In genomic region chr5:149399775-149400174, GRCh38 we compare ENCODE assay signal across 25 cellular contexts. TPM values are rescaled to one million over a fixed set of nuclear protein-coding genes. Genes with fewer than 3 reads are reported as not detected.
DNase-seq lines count a peak whose midpoint lies in the region; ATAC-seq, FAIRE-seq and TF ChIP-seq lines count a peak whose summit lies in the region.
"Had no signal": no experiment of that assay in that cellular context is flagged by ENCODE, and none has a peak within 500 bp of the region (broad histone marks: within the 10 kb centered on the region; RNA-seq: fewer than 3 reads in every experiment).

No MANE protein-coding gene starts in this region.

- intact Hi-C loops in left ventricle myocardium superior (cut with micrococcal nuclease): no loop called here
- intact Hi-C loops in cardiac septum (cut with DNase I): no loop called here

- no peaks in the 10 kb centered on the region for H3K4me1 ChIP-seq in muscle layer of duodenum (ENCODE audit: control insufficient read depth in 1 of 2, insufficient read depth in 2 of 2, low read length in 2 of 2)
- H3K4me1 ChIP-seq: parathyroid adenoma had no signal

- no peak overlapping the region for H3K4me3 Mint-ChIP-seq in type B pancreatic cell
- H3K4me3 Mint-ChIP-seq in activated CD8-positive, alpha-beta memory T cell treated with anti-CD3 and anti-CD28 coated beads, Interleukin-2, amount 10 ng/mL, durations not matched to agents 7 days and 5 days: no peak overlapping the region
- H3K4me3 Mint-ChIP-seq: activated naive CD4-positive, alpha-beta T cell treated with anti-CD3 and anti-CD28 coated beads, Interleukin-2, amount 50 U/mL, for 24 hours; endodermal cell; H9; memory B cell; T-helper 1 cell treated with Interleukin-12 subunit alpha and Interleukin-12 subunit beta and Interleukin-4 antibody, amounts not matched to agents 30 μg/mL and 1 μg/mL, for 36 hours had no signal

- H3K9me3 Mint-ChIP-seq in type B pancreatic cell: no peaks in the 10 kb centered on the region
- H3K9me3 Mint-ChIP-seq in activated CD8-positive, alpha-beta memory T cell treated with anti-CD3 and anti-CD28 coated beads, Interleukin-2, amount 10 ng/mL, durations not matched to agents 7 days and 5 days (ENCODE audit: low read depth): no peaks in the 10 kb centered on the region
- H3K9me3 Mint-ChIP-seq: activated naive CD4-positive, alpha-beta T cell treated with anti-CD3 and anti-CD28 coated beads, Interleukin-2, amount 50 U/mL, for 24 hours; endodermal cell; H9; memory B cell; T-helper 1 cell treated with Interleukin-12 subunit alpha and Interleukin-12 subunit beta and Interleukin-4 antibody, amounts not matched to agents 30 μg/mL and 1 μg/mL, for 36 hours had no signal

- no peaks in the 10 kb centered on the region for H3K27me3 ChIP-seq in bronchial epithelial cell (ENCODE audit: control insufficient read depth, insufficient read depth, low read length)
- H3K27me3 ChIP-seq in muscle layer of duodenum (ENCODE audit: low read depth, low read length): no peaks in the 10 kb centered on the region
- H3K27me3 ChIP-seq: ascending aorta, heart left ventricle, spleen had no signal

- CTCF ChIA-PET in activated CD8-positive, alpha-beta memory T cell treated with anti-CD3 and anti-CD28 coated beads, Interleukin-2, amount 10 ng/mL, durations not matched to agents 7 days and 5 days (lab: Charles Lee): interaction anchor here (1.1 to 1.3 kb wide), 2 partner anchors 32 to 85 kb away, joined by 3 read pairs; no protein-coding TSS in a partner anchor

- H3K27me3 Mint-ChIP-seq in type B pancreatic cell: no peaks in the 10 kb centered on the region
- peaks cover 8% of the 10 kb centered on the region for H3K27me3 Mint-ChIP-seq in activated CD8-positive, alpha-beta memory T cell treated with anti-CD3 and anti-CD28 coated beads, Interleukin-2, amount 10 ng/mL, durations not matched to agents 7 days and 5 days
- H3K27me3 Mint-ChIP-seq: activated naive CD4-positive, alpha-beta T cell treated with anti-CD3 and anti-CD28 coated beads, Interleukin-2, amount 50 U/mL, for 24 hours had no signal

- no peak for FAIRE-seq in bronchial epithelial cell (lab: Jason Lieb, UNC)
- FAIRE-seq: islet of Langerhans had no signal

- H3K36me3 ChIP-seq in bronchial epithelial cell (ENCODE audit: control insufficient read depth, insufficient read depth, low read length) (no peaks in the 10 kb centered on the region), muscle layer of duodenum (ENCODE audit: control insufficient read depth in 1 of 2, insufficient read depth in 2 of 2, low read length in 2 of 2) (no peaks in the 10 kb centered on the region)
- H3K36me3 ChIP-seq: ascending aorta, heart left ventricle, spleen had no signal

- peaks cover 50% of the 10 kb centered on the region for H3K4me1 Mint-ChIP-seq in type B pancreatic cell (ENCODE audit: unreplicated experiment)
- no peaks in the 10 kb centered on the region for H3K4me1 Mint-ChIP-seq in activated CD8-positive, alpha-beta memory T cell treated with anti-CD3 and anti-CD28 coated beads, Interleukin-2, amount 10 ng/mL, durations not matched to agents 7 days and 5 days
- H3K4me1 Mint-ChIP-seq: activated naive CD4-positive, alpha-beta T cell treated with anti-CD3 and anti-CD28 coated beads, Interleukin-2, amount 50 U/mL, for 24 hours; memory B cell had no signal

- TF ChIP-seq CTCF in bronchial epithelial cell (IDR thresholded peaks at IDR 0.05; ENCODE audit: insufficient read depth, low read length, severe bottlenecking): no peak
- no peak for TF ChIP-seq CTCF in type B pancreatic cell (conservative IDR thresholded peaks at IDR 0.05)

- H3K4me3 ChIP-seq in bronchial epithelial cell (ENCODE audit: low read depth, low read length): no peak overlapping the region
- no peak overlapping the region for H3K4me3 ChIP-seq in muscle layer of duodenum (ENCODE audit: low read depth in 1 of 2, low read length in 2 of 2)
- H3K4me3 ChIP-seq: ascending aorta, heart left ventricle, spleen had no signal

- H3K27ac ChIP-seq in muscle layer of duodenum (ENCODE audit: low read length): peak overlapping the region; percentile 18
- H3K27ac ChIP-seq: ascending aorta, parathyroid adenoma, spleen had no signal

- peak overlapping the region; percentile 55 for H3K27ac Mint-ChIP-seq in type B pancreatic cell
- H3K27ac Mint-ChIP-seq in activated CD8-positive, alpha-beta memory T cell treated with anti-CD3 and anti-CD28 coated beads, Interleukin-2, amount 10 ng/mL, durations not matched to agents 7 days and 5 days: no peak overlapping the region
- H3K27ac Mint-ChIP-seq: activated naive CD4-positive, alpha-beta T cell treated with anti-CD3 and anti-CD28 coated beads, Interleukin-2, amount 50 U/mL, for 24 hours; endodermal cell; memory B cell; T-helper 1 cell treated with Interleukin-12 subunit alpha and Interleukin-12 subunit beta and Interleukin-4 antibody, amounts not matched to agents 30 μg/mL and 1 μg/mL, for 36 hours had no signal

- DNase-seq in left ventricle myocardium superior: no peak
- DNase-seq in cardiac septum (ENCODE audit: low spot score): no peak
- peak; percentile 19 for DNase-seq in bronchial epithelial cell (ENCODE audit: low read depth)
- no peak for DNase-seq in type B pancreatic cell (ENCODE audit: extremely low spot score, unreplicated experiment)
- DNase-seq in activated CD8-positive, alpha-beta memory T cell treated with anti-CD3 and anti-CD28 coated beads, Interleukin-2, amount 10 ng/mL, durations not matched to agents 7 days and 5 days: no peak
- DNase-seq in NCI-H1417 (lab: John Stamatoyannopoulos, UW): no peak
- DNase-seq: activated T-cell treated with anti-CD3 and anti-CD28 coated beads, Interleukin-2, amount 50 U/mL, for 48 hours; C1 segment of cervical spinal cord; GDM1; H9; heart left ventricle; NCI-H1105 treated with DMSO at 0.1 percent for 48 hours; NCI-H524 treated with DMSO at 0.1 percent for 48 hours; SHP77 treated with DMSO at 0.1 percent for 48 hours; spleen; stimulated activated CD4-positive, alpha-beta T cell treated with anti-CD3 and anti-CD28 coated beads, Interleukin-4, amount 100 ng/mL, for 4 hours had no signal

- no peaks in the 10 kb centered on the region for H3K9me3 ChIP-seq in muscle layer of duodenum (ENCODE audit: control insufficient read depth in 1 of 2, low read length in 2 of 2)
- H3K9me3 ChIP-seq: ascending aorta, heart left ventricle, spleen had no signal

- peak; percentile 33 for ATAC-seq in left ventricle myocardium superior
- no peak for ATAC-seq in activated CD8-positive, alpha-beta memory T cell treated with anti-CD3 and anti-CD28 coated beads, Interleukin-2, amount 10 ng/mL, durations not matched to agents 7 days and 5 days
- ATAC-seq in GM18873 (IDR thresholded peaks at IDR 0.05; ENCODE audit: low FRiP score, unreplicated experiment): no peak

- H3K36me3 Mint-ChIP-seq in type B pancreatic cell: no peaks in the 10 kb centered on the region
- no peaks in the 10 kb centered on the region for H3K36me3 Mint-ChIP-seq in activated CD8-positive, alpha-beta memory T cell treated with anti-CD3 and anti-CD28 coated beads, Interleukin-2, amount 10 ng/mL, durations not matched to agents 7 days and 5 days
- H3K36me3 Mint-ChIP-seq: activated naive CD4-positive, alpha-beta T cell treated with anti-CD3 and anti-CD28 coated beads, Interleukin-2, amount 50 U/mL, for 24 hours; memory B cell had no signal

RNA-seq across cellular contexts. Expression of gene IL17B, which starts 20.7 kb away (rescaled TPM):
- total RNA-seq in left ventricle myocardium superior (not detected), cardiac septum (not detected), bronchial epithelial cell (not detected in 2 replicates), type B pancreatic cell (ENCODE audit: low replicate concordance) (0.46 TPM in 1 of 2 replicates, not detected in the other)
- not detected for total RNA-seq in activated CD8-positive, alpha-beta memory T cell treated with anti-CD3 and anti-CD28 coated beads, Interleukin-2, amount 10 ng/mL, durations not matched to agents 7 days and 5 days
- total RNA-seq: endodermal cell, H9 had no signal

RNA-seq across cellular contexts. Expression of gene PCYOX1L, which starts 41.9 kb away (rescaled TPM):
- total RNA-seq in left ventricle myocardium superior (2.6 TPM), cardiac septum (4.3 TPM), bronchial epithelial cell (4.2 and 8.4 TPM in 2 replicates), type B pancreatic cell (ENCODE audit: low replicate concordance) (8.2 and 18.5 TPM in 2 replicates)
- 10 to 100 TPM; 26.7 to 32.1 TPM for total RNA-seq in activated CD8-positive, alpha-beta memory T cell treated with anti-CD3 and anti-CD28 coated beads, Interleukin-2, amount 10 ng/mL, durations not matched to agents 7 days and 5 days

RNA-seq across cellular contexts. Expression of gene GRPEL2, which starts 54.5 kb away (rescaled TPM):
- total RNA-seq in left ventricle myocardium superior (8.9 TPM), cardiac septum (11.0 TPM), bronchial epithelial cell (35.2 and 43.7 TPM in 2 replicates), type B pancreatic cell (ENCODE audit: low replicate concordance) (19.1 and 22.6 TPM in 2 replicates)
- 10 to 100 TPM; 27.2 to 27.3 TPM for total RNA-seq in activated CD8-positive, alpha-beta memory T cell treated with anti-CD3 and anti-CD28 coated beads, Interleukin-2, amount 10 ng/mL, durations not matched to agents 7 days and 5 days
